In genomic region chr17:83081561-83082201, GRCh38 we compare ENCODE assay signal across 8 cellular contexts. TPM values are rescaled to one million over a fixed set of nuclear protein-coding genes. Genes with fewer than 3 reads are reported as not detected.
A peak's percentile ranks its signal among the peaks of the same experiment; 100 is the strongest.
DNase-seq lines count a peak whose midpoint lies in the region; ATAC-seq and TF ChIP-seq lines count a peak whose summit lies in the region.

No MANE protein-coding gene starts in this region.

- H3F3A ChIP-seq in DOHH2 (ENCODE audit: control insufficient read depth, insufficient read depth): peaks cover 6% of the 10 kb centered on the region; the same call in 1 of the 2 replicates

- intact Hi-C loops in activated CD4-positive, alpha-beta memory T cell treated with anti-CD3 and anti-CD28 coated beads for 36 hours (cut with micrococcal nuclease): loop anchor here (2.0 kb wide), 1 partner anchor 33 kb away; no protein-coding TSS in a partner anchor
- intact Hi-C loops in heart left ventricle (cut with DNase I): loop anchor here in 1 of 10 donors (2.0 kb wide), 1 partner anchor 25 kb away; no protein-coding TSS in a partner anchor
- intact Hi-C loops in sigmoid colon (cut with DNase I): no loop called here

- peak overlapping the region; percentile 76 for H3K4me2 ChIP-seq in DOHH2 (ENCODE audit: low read length)

- TF ChIP-seq POLR2A in heart left ventricle (IDR thresholded peaks at IDR 0.05): peak in 1 of 2 donors; percentile 13
- no peak for TF ChIP-seq POLR2A in sigmoid colon (IDR thresholded peaks at IDR 0.05)

- H3K4me3 Mint-ChIP-seq in activated CD4-positive, alpha-beta memory T cell treated with anti-CD3 and anti-CD28 coated beads for 36 hours: peak overlapping the region; percentile 70

- TF ChIP-seq EP300 in sigmoid colon (IDR thresholded peaks at IDR 0.05): no peak

- H3K4me1 ChIP-seq in DOHH2 (ENCODE audit: control insufficient read depth, low read length) (peaks cover 34% of the 10 kb centered on the region), heart left ventricle (peaks cover 0 to 77% (median 49%) of the 10 kb centered on the region in 12 donors), sigmoid colon (peaks cover 0 to 52% (median 43%) of the 10 kb centered on the region in 4 donors)

- no peak for TF ChIP-seq CTCF in DOHH2 (IDR thresholded peaks at IDR 0.05; ENCODE audit: low read depth, low read length, poor library complexity, severe bottlenecking)
- no peak for TF ChIP-seq CTCF in heart left ventricle (IDR thresholded peaks at IDR 0.05)
- no peak for TF ChIP-seq CTCF in sigmoid colon (IDR thresholded peaks at IDR 0.05)

- H3K9me3 ChIP-seq in DOHH2 (ENCODE audit: control insufficient read depth, insufficient read depth, low read length) (no peaks in the 10 kb centered on the region), heart left ventricle (no peaks in the 10 kb centered on the region), sigmoid colon (no peaks in the 10 kb centered on the region)

- H3K79me2 ChIP-seq in DOHH2 (ENCODE audit: control insufficient read depth, low read length): peaks cover 63% of the 10 kb centered on the region

- H3K36me3 Mint-ChIP-seq in activated CD4-positive, alpha-beta memory T cell treated with anti-CD3 and anti-CD28 coated beads for 36 hours: peaks cover 25% of the 10 kb centered on the region

- no peak for DNase-seq in activated CD4-positive, alpha-beta memory T cell treated with anti-CD3 and anti-CD28 coated beads for 36 hours
- no peak for DNase-seq in heart left ventricle
- peak; percentile 87 for DNase-seq in sigmoid colon
- no peak for DNase-seq in NCI-H2196 (lab: John Stamatoyannopoulos, UW; ENCODE audit: unreplicated experiment)
- no peak for DNase-seq in GM19240 (ENCODE audit: insufficient read length, low spot score)
- DNase-seq in cerebellar nuclear complex (lab: John Stamatoyannopoulos, UW): no peak

- H3K27me3 ChIP-seq in DOHH2 (ENCODE audit: control insufficient read depth, low read length) (peaks cover 16% of the 10 kb centered on the region), heart left ventricle (no peaks in the 10 kb centered on the region), sigmoid colon (no peaks in the 10 kb centered on the region)

- ATAC-seq in heart left ventricle: peak in 2 of 4 donors; percentile 0 to 27
- ATAC-seq in HG03159 (IDR thresholded peaks at IDR 0.05; ENCODE audit: unreplicated experiment): no peak

- peak overlapping the region; percentile 28; the same call in 1 of the 2 replicates for H3K27ac ChIP-seq in DOHH2 (ENCODE audit: low read depth, low read length)
- H3K27ac ChIP-seq in heart left ventricle: peak overlapping the region; percentile 58 to 96 (median 88)
- H3K27ac ChIP-seq in sigmoid colon: peak overlapping the region; percentile 86 to 96 (median 87)

- no peaks in the 10 kb centered on the region for H3K9me3 Mint-ChIP-seq in activated CD4-positive, alpha-beta memory T cell treated with anti-CD3 and anti-CD28 coated beads for 36 hours

- H4K20me1 ChIP-seq in DOHH2 (ENCODE audit: control insufficient read depth, insufficient read depth, low read depth, low read length): peaks cover 12% of the 10 kb centered on the region

- H3K4me3 ChIP-seq in DOHH2 (ENCODE audit: low read length) (peak overlapping the region; percentile 74), heart left ventricle (peak overlapping the region; percentile 48 to 98 (median 73)), sigmoid colon (peak overlapping the region; percentile 73 to 97 (median 90))

- H3K36me3 ChIP-seq in DOHH2 (ENCODE audit: control insufficient read depth, low read length) (peaks cover 39% of the 10 kb centered on the region), heart left ventricle (peaks cover 0 to 42% (median 3%) of the 10 kb centered on the region in 9 donors), sigmoid colon (peaks cover 0 to 12% (median 0%) of the 10 kb centered on the region in 4 donors)

- peaks cover 31% of the 10 kb centered on the region for H3K4me1 Mint-ChIP-seq in activated CD4-positive, alpha-beta memory T cell treated with anti-CD3 and anti-CD28 coated beads for 36 hours (ENCODE audit: low read depth)

- POLR2A ChIA-PET in activated CD4-positive, alpha-beta memory T cell treated with anti-CD3 and anti-CD28 coated beads for 36 hours (lab: Charles Lee): no interaction called here

- H3K27me3 Mint-ChIP-seq in activated CD4-positive, alpha-beta memory T cell treated with anti-CD3 and anti-CD28 coated beads for 36 hours: peaks cover 14% of the 10 kb centered on the region

- CTCF ChIA-PET in activated CD4-positive, alpha-beta memory T cell treated with anti-CD3 and anti-CD28 coated beads for 36 hours (lab: Charles Lee): no interaction called here

- no peaks in the 10 kb centered on the region for H3K9me2 ChIP-seq in DOHH2 (replicated peaks; ENCODE audit: control insufficient read depth, low read length)

- H3K27ac Mint-ChIP-seq in activated CD4-positive, alpha-beta memory T cell treated with anti-CD3 and anti-CD28 coated beads for 36 hours: peak overlapping the region; percentile 64

- WGBS in heart left ventricle, 4 donors: 43 to 58% (median 52%) methylated on average over 25 to 26 of the region's 26 CpGs
- 11 to 38% methylated on average over 26 of the region's 26 CpGs for WGBS in sigmoid colon, 2 donors

RNA-seq across cellular contexts. Expression of gene METRNL, which starts 2.3 kb away (rescaled TPM):
- total RNA-seq in activated CD4-positive, alpha-beta memory T cell treated with anti-CD3 and anti-CD28 coated beads for 36 hours: 10 to 100 TPM; 62.8 to 71.1 TPM
- 100 to 1,000 TPM in 1 of 9 donors, 10 to 100 TPM in 8; 60.6 to 121 (median 79.5) TPM for total RNA-seq in heart left ventricle
- 100 to 1,000 TPM in 1 of 2 donors, 10 to 100 TPM in 1; 59.4 to 144 TPM for polyA plus RNA-seq in heart left ventricle
- total RNA-seq in sigmoid colon: 10 to 100 TPM; 26.8 to 53.6 (median 29.8) TPM
- 100 to 1,000 TPM in 1 of 3 donors, 10 to 100 TPM in 2; 93.1 to 116 (median 99.6) TPM for polyA plus RNA-seq in sigmoid colon

Comparison
In these comparisons a context has a peak if more than half of its experiments do, and no peak if none do; other contexts are left out.
1. H3K27ac ChIP-seq: peak in every context shown above with its lines; median percentile 88 in heart left ventricle; 87 in sigmoid colon; 28 in DOHH2.